ENCODE assay signal across 18 cellular contexts in genomic region chr3:58999779-59000170, GRCh38. TPM values are rescaled to one million over a fixed set of nuclear protein-coding genes. Genes with fewer than 3 reads are reported as not detected.
A peak's percentile ranks its signal among the peaks of the same experiment; 100 is the strongest.
DNase-seq lines count a peak whose midpoint lies in the region; FAIRE-seq and TF ChIP-seq lines count a peak whose summit lies in the region.
"Had no signal": no experiment of that assay in that cellular context is flagged by ENCODE, and none has a peak within 500 bp of the region (broad histone marks: within the 10 kb centered on the region; RNA-seq: fewer than 3 reads in every experiment).

No MANE protein-coding gene starts in this region.

- peaks cover 23% of the 10 kb centered on the region for H3K4me1 ChIP-seq in GM23248 (ENCODE audit: insufficient read depth)
- H3K4me1 ChIP-seq: prostate gland, tibial artery had no signal

- H3K9ac ChIP-seq in GM23248: peak overlapping the region; percentile 58; the same call in 1 of the 2 replicates

- H3K9me2 ChIP-seq in GM23248 (ENCODE audit: insufficient read depth): no peaks in the 10 kb centered on the region

- H3K27ac ChIP-seq in GM23248: peak overlapping the region; percentile 91
- H3K27ac ChIP-seq: prostate gland, tibial artery had no signal

- DNase-seq in GM23248 (peak; percentile 39), NCI-H2107 treated with DMSO at 0.1 percent for 48 hours (lab: John Stamatoyannopoulos, UW; ENCODE audit: unreplicated experiment) (peak; percentile 41), bronchial epithelial cell (ENCODE audit: low read depth) (peak; percentile 50), T-helper 2 cell (no peak), HT-29 (ENCODE audit: low spot score) (no peak), GM19239 (ENCODE audit: insufficient read length, low spot score) (no peak)
- DNase-seq: activated CD4-positive, alpha-beta T cell treated with anti-CD3 and anti-CD28 coated beads, Interleukin-2, amount 50 U/mL, for 4 hours; activated CD8-positive, alpha-beta memory T cell treated with anti-CD3 and anti-CD28 coated beads, Interleukin-2, amount 50 U/mL, for 48 hours; activated naive CD8-positive, alpha-beta T cell treated with anti-CD3 and anti-CD28 coated beads, Interleukin-2, amount 50 U/mL, for 24 hours; AML-193; CD8-positive, alpha-beta memory T cell; mucosa of descending colon; NCI-H226; stimulated activated naive CD8-positive, alpha-beta T cell treated with anti-CD3 and anti-CD28 coated beads, Interleukin-15, Interleukin-2, amounts not matched to agents 100 U/mL and 50 U/mL, for 24 hours; tibial artery had no signal

- 63 to 64% methylated on average over 1 of the region's 1 CpG for WGBS in GM23248 (ENCODE audit: low coverage in 1 of 2, low lambda C conversion rate in 2 of 2, missing lambda C conversion rate in 2 of 2), 2 experiments

- FAIRE-seq in bronchial epithelial cell (lab: Jason Lieb, UNC) (no peak), islet of Langerhans (lab: Jason Lieb, UNC) (peak; percentile 70), GM19239 (lab: Jason Lieb, UNC) (no peak)
- FAIRE-seq: endothelial cell of umbilical vein had no signal

- H4K20me1 ChIP-seq in GM23248 (ENCODE audit: insufficient read depth): no peaks in the 10 kb centered on the region

- peaks cover 29% of the 10 kb centered on the region for H3F3A ChIP-seq in GM23248 (ENCODE audit: insufficient read depth)

- H3K27me3 ChIP-seq in GM23248 (replicated peaks; ENCODE audit: insufficient read depth) (no peaks in the 10 kb centered on the region), bronchial epithelial cell (ENCODE audit: control insufficient read depth, insufficient read depth, low read length) (no peaks in the 10 kb centered on the region)
- H3K27me3 ChIP-seq: tibial artery had no signal

- in situ Hi-C loops in GM23248 (cut with MboI): no loop called here

- TF ChIP-seq CTCF in bronchial epithelial cell (IDR thresholded peaks at IDR 0.05; ENCODE audit: insufficient read depth, low read length, severe bottlenecking): no peak

- no peak overlapping the region for H3K4me2 ChIP-seq in GM23248 (ENCODE audit: unreplicated experiment)

- no peaks in the 10 kb centered on the region for H3K79me2 ChIP-seq in GM23248 (ENCODE audit: insufficient read depth)

- H3K36me3 ChIP-seq in GM23248 (ENCODE audit: low read depth) (no peaks in the 10 kb centered on the region), bronchial epithelial cell (ENCODE audit: control insufficient read depth, insufficient read depth, low read length) (no peaks in the 10 kb centered on the region)
- H3K36me3 ChIP-seq: prostate gland, tibial artery had no signal

- H2AFZ ChIP-seq in GM23248: peak overlapping the region; percentile 52; the same call in 1 of the 2 replicates

- H3K9me3 ChIP-seq in GM23248 (ENCODE audit: low read depth): no peaks in the 10 kb centered on the region
- H3K9me3 ChIP-seq: mucosa of descending colon, prostate gland, tibial artery had no signal

- H3K4me3 ChIP-seq in GM23248: no peak overlapping the region
- no peak overlapping the region for H3K4me3 ChIP-seq in bronchial epithelial cell (ENCODE audit: low read depth, low read length)
- H3K4me3 ChIP-seq: mucosa of descending colon, prostate gland, tibial artery had no signal

RNA-seq across cellular contexts. Expression of gene CFAP20DC, which starts 50.0 kb away (rescaled TPM):
- 1.9 and 8.2 TPM in 2 replicates for total RNA-seq in GM23248 (2014; rRNA removed; shearing (Covaris generic))
- polyA plus RNA-seq in GM23248 (2016; fragmentation: Nextera tagmentation; extraction: Ambion mirVana): 2.5 and 2.9 TPM in 2 replicates
- total RNA-seq in bronchial epithelial cell: 6.7 and 6.8 TPM in 2 replicates
- 0.38 and 0.76 TPM in 2 replicates for total RNA-seq in HT-29 (2014; rRNA removed; shearing (Covaris generic))
- polyA plus RNA-seq: CD8-positive, alpha-beta memory T cell had no signal

Comparison
In these comparisons a context has a peak if more than half of its experiments do, and no peak if none do; other contexts are left out.
1. DNase-seq: peak in GM23248 (single experiment), NCI-H2107 treated with DMSO at 0.1 percent for 48 hours (single experiment) and bronchial epithelial cell (single experiment); none in T-helper 2 cell (0 of 5), HT-29 (single experiment) and GM19239 (single experiment).